11 cellular contexts compared by ENCODE assay signal in the genomic region with DNA sequence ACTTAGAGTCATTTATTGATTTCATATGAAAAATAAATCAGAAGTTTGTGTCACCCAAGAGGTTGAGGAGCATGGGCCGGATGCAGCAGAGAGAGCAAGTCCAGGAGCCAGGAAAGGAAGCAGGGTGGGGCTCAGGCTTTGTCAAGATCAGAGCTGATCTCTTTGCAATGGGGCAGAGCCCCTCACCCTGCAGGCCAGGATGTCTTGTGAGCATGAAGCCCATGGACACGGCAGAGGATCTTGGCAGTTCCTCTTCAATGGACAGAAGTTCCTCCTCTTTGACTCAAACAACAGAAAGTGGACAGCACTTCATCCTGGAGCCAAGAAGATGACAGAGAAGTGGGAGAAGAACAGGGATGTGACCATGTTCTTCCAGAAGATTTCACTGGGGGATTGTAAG. TPM values are rescaled to one million over a fixed set of nuclear protein-coding genes. Genes with fewer than 3 reads are reported as not detected.
DNase-seq lines count a peak whose midpoint lies in the region; ATAC-seq, FAIRE-seq and TF ChIP-seq lines count a peak whose summit lies in the region.
"Not testable (repeated sequence)": the region's sequence is repeated elsewhere in the genome, so short reads cannot be mapped to it uniquely, and the experiment has no call there.
"Had no signal": no experiment of that assay in that cellular context is flagged by ENCODE, and none has a peak within 500 bp of the region (broad histone marks: within the 10 kb centered on the region; RNA-seq: fewer than 3 reads in every experiment).

No MANE protein-coding gene starts in this region.

- not testable (repeated sequence) for ATAC-seq in HepG2

- intact Hi-C loops in HepG2 (cut with micrococcal nuclease; ENCODE audit: unreplicated experiment), result not testable (repeated sequence)

- not testable (repeated sequence) for H3K79me2 ChIP-seq in HepG2 (ENCODE audit: insufficient read depth, low read length)

- not testable (repeated sequence) for TF ChIP-seq EP300 in HepG2 (IDR thresholded peaks at IDR 0.05; ENCODE audit: low read depth in 2 of 2, low read length in 2 of 2); HepG2 (CRISPR knock-in tag; IDR thresholded peaks at IDR 0.05; ENCODE audit: borderline replicate concordance)

- not testable (repeated sequence) for H3K27ac ChIP-seq in right atrium auricular region; HepG2 (ENCODE audit: extremely low read length, insufficient read depth, low read length)

- in situ Hi-C loops in HepG2 (cut with HindIII; ENCODE audit: extremely low pct_ligation_motif_present, low pct_unique_long_range_greater_than_20kb), result not testable (repeated sequence)

- not testable (repeated sequence) for H2AFZ ChIP-seq in HepG2 (ENCODE audit: low read length)

- BruUV-seq in HepG2 (replicated peaks; lab: Mats Ljungman, UMichigan), result not testable (repeated sequence)

- H4K20me1 ChIP-seq in HepG2 (ENCODE audit: insufficient read depth, low read length), result not testable (repeated sequence)

- H3K36me3 ChIP-seq in right atrium auricular region; HepG2 (replicated peaks in 1 of 2; ENCODE audit: control insufficient read depth in 1 of 2, insufficient read depth in 2 of 2, low read length in 2 of 2): not testable (repeated sequence)

- WGBS in HepG2 (ENCODE audit: low lambda C conversion rate), result 5% methylated on average over 2 of the region's 2 CpGs

- not testable (repeated sequence) for H3K9me3 ChIP-seq in right atrium auricular region; HepG2 (ENCODE audit: low read length)

- TF ChIP-seq RAD21 in HepG2 (CRISPR knock-in tag; IDR thresholded peaks at IDR 0.05), result not testable (repeated sequence)

- not testable (repeated sequence) for H3K4me2 ChIP-seq in HepG2 (ENCODE audit: low read depth, low read length)

- H3K4me3 ChIP-seq in right atrium auricular region; HepG2 (replicated peaks in 1 of 3; ENCODE audit: insufficient read depth in 1 of 3, low read depth in 2 of 3, low read length in 3 of 3): not testable (repeated sequence)

- POLR2A ChIA-PET in HepG2 (lab: Yijun Ruan, JAX), result not testable (repeated sequence)

- H3K27me3 ChIP-seq in right atrium auricular region (peaks cover 14 to 15% of the 10 kb centered on the region in 2 donors), HepG2 (ENCODE audit: control insufficient read depth in 1 of 2, insufficient read depth in 2 of 2, low read length in 2 of 2) (peaks cover 5 to 45% of the 10 kb centered on the region in 2 experiments; a peak in 4 of 5 replicates)

- peak; percentile 36 for FAIRE-seq in HepG2 (lab: Jason Lieb, UNC)

- not testable (repeated sequence) for TF ChIP-seq POLR2A in HepG2 (IDR thresholded peaks at IDR 0.05; ENCODE audit: insufficient read depth in 1 of 2, low read depth in 2 of 2, low read length in 2 of 2)

- DNase-seq in activated CD8-positive, alpha-beta memory T cell treated with anti-CD3 and anti-CD28 coated beads for 24 hours, result peak; percentile 42
- DNase-seq in ecto neural progenitor cell (ENCODE audit: low spot score) (peak; percentile 26), right atrium auricular region (ENCODE audit: low spot score) (peak; percentile 47)
- not testable (repeated sequence) for DNase-seq in HepG2 (ENCODE audit: low spot score)

- TF ChIP-seq CTCF in right atrium auricular region (IDR thresholded peaks at IDR 0.05); HepG2 (CRISPR knock-in tag; IDR thresholded peaks at IDR 0.05): not testable (repeated sequence)

- CTCF ChIA-PET in HepG2 (lab: Yijun Ruan, JAX; ENCODE audit: low intra/inter-chr PET ratio, low total read pairs), result not testable (repeated sequence)

- not testable (repeated sequence) for H3K9ac ChIP-seq in HepG2 (ENCODE audit: insufficient read depth, low read depth, low read length)

- H3K4me1 ChIP-seq in right atrium auricular region, result peaks cover 0 to 16% of the 10 kb centered on the region in 2 donors
- H3K4me1 ChIP-seq in HepG2 (ENCODE audit: insufficient read depth, low read length), result not testable (repeated sequence)

RNA-seq across cellular contexts. Expression of a gene that starts 5.2 kb away (rescaled TPM):
- total RNA-seq in right atrium auricular region (under 1 TPM; 0.11 to 0.31 TPM), HepG2 (2016; rRNA removed; fragmentation: Illumina TruSeq; extraction: Trizol) (0.04 TPM in 1 of 2 replicates, not detected in the other)
- total RNA-seq in HepG2 (2016; cell fraction: cytosol; rRNA removed; fragmentation: Illumina TruSeq; extraction: Trizol; ENCODE audit: low read depth), result not detected in 2 replicates
- 0.06 TPM in 1 of 2 replicates, not detected in the other for total RNA-seq in HepG2 (2016; cell fraction: insoluble cytoplasmic fraction; rRNA removed; fragmentation: Illumina TruSeq; extraction: Trizol)
- not detected in 2 replicates for total RNA-seq in HepG2 (2016; cell fraction: membrane; rRNA removed; fragmentation: Illumina TruSeq; extraction: Trizol)
- 0.12 TPM in 1 of 2 replicates, not detected in the other for total RNA-seq in HepG2 (2016; cell fraction: nucleus; rRNA removed; fragmentation: Illumina TruSeq; extraction: Trizol)
- 0.08 and 0.09 TPM in 2 replicates for polyA plus RNA-seq in HepG2 (2011; rRNA removed)
- 0.11 and 0.13 TPM in 2 replicates for polyA plus RNA-seq in HepG2 (2011; cell fraction: cytosol; rRNA removed)
- 0.05 and 0.10 TPM in 2 replicates for polyA plus RNA-seq in HepG2 (2011; cell fraction: nucleus; rRNA removed)
- 0.27 and 0.39 TPM in 2 replicates for polyA plus RNA-seq in HepG2 (2012)
- not detected in 2 replicates for polyA plus RNA-seq in HepG2 (2016; cell fraction: cytosol; fragmentation: Illumina TruSeq; extraction: Trizol; ENCODE audit: low read depth)
- 0.09 TPM in 1 of 2 replicates, not detected in the other for polyA plus RNA-seq in HepG2 (2016; cell fraction: insoluble cytoplasmic fraction; fragmentation: Illumina TruSeq; extraction: Trizol; ENCODE audit: low read depth)
- not detected in 2 replicates for polyA plus RNA-seq in HepG2 (2016; cell fraction: membrane; fragmentation: Illumina TruSeq; extraction: Trizol; ENCODE audit: low read depth)
- polyA plus RNA-seq in HepG2 (2016; cell fraction: nucleus; fragmentation: Illumina TruSeq; extraction: Trizol; ENCODE audit: insufficient read depth, low read depth), result 0.16 TPM in 1 of 2 replicates, not detected in the other
- polyA minus RNA-seq in HepG2 (2011; rRNA and poly(A)+ RNA removed; ENCODE audit: low replicate concordance), result 0.06 and 0.21 TPM in 2 replicates
- not detected in 2 replicates for polyA minus RNA-seq in HepG2 (2011; cell fraction: cytosol; rRNA and poly(A)+ RNA removed)
- 0.12 and 0.13 TPM in 2 replicates for polyA minus RNA-seq in HepG2 (2011; cell fraction: nucleus; rRNA and poly(A)+ RNA removed)
- total RNA-seq: CD4-positive, alpha-beta memory T cell; G401 had no signal
- polyA plus RNA-seq: CD4-positive, alpha-beta memory T cell; CD4-positive, CD25-positive, alpha-beta regulatory T cell; CD8-positive, alpha-beta memory T cell had no signal

RNA-seq across cellular contexts. Expression of a gene that starts 27.1 kb away (rescaled TPM):
- total RNA-seq in right atrium auricular region, result 1 to 10 TPM in 1 of 2 donors, under 1 TPM in 1; 0.82 to 2.4 TPM
- total RNA-seq in HepG2 (2016; rRNA removed; fragmentation: Illumina TruSeq; extraction: Trizol), result not detected in 2 replicates
- not detected in 2 replicates for total RNA-seq in HepG2 (2016; cell fraction: cytosol; rRNA removed; fragmentation: Illumina TruSeq; extraction: Trizol; ENCODE audit: low read depth)
- not detected in 2 replicates for total RNA-seq in HepG2 (2016; cell fraction: insoluble cytoplasmic fraction; rRNA removed; fragmentation: Illumina TruSeq; extraction: Trizol)
- not detected in 2 replicates for total RNA-seq in HepG2 (2016; cell fraction: membrane; rRNA removed; fragmentation: Illumina TruSeq; extraction: Trizol)
- not detected in 2 replicates for total RNA-seq in HepG2 (2016; cell fraction: nucleus; rRNA removed; fragmentation: Illumina TruSeq; extraction: Trizol)
- not detected in 2 replicates for polyA plus RNA-seq in HepG2 (2011; rRNA removed)
- polyA plus RNA-seq in HepG2 (2011; cell fraction: cytosol; rRNA removed), result not detected in 2 replicates
- not detected in 2 replicates for polyA plus RNA-seq in HepG2 (2011; cell fraction: nucleus; rRNA removed)
- not detected in 2 replicates for polyA plus RNA-seq in HepG2 (2012)
- not detected in 2 replicates for polyA plus RNA-seq in HepG2 (2016; cell fraction: cytosol; fragmentation: Illumina TruSeq; extraction: Trizol; ENCODE audit: low read depth)
- polyA plus RNA-seq in HepG2 (2016; cell fraction: insoluble cytoplasmic fraction; fragmentation: Illumina TruSeq; extraction: Trizol; ENCODE audit: low read depth), result not detected in 2 replicates
- not detected in 2 replicates for polyA plus RNA-seq in HepG2 (2016; cell fraction: membrane; fragmentation: Illumina TruSeq; extraction: Trizol; ENCODE audit: low read depth)
- polyA plus RNA-seq in HepG2 (2016; cell fraction: nucleus; fragmentation: Illumina TruSeq; extraction: Trizol; ENCODE audit: insufficient read depth, low read depth), result not detected in 2 replicates
- not detected in 2 replicates for polyA minus RNA-seq in HepG2 (2011; rRNA and poly(A)+ RNA removed; ENCODE audit: low replicate concordance)
- polyA minus RNA-seq in HepG2 (2011; cell fraction: cytosol; rRNA and poly(A)+ RNA removed), result not detected in 2 replicates
- polyA minus RNA-seq in HepG2 (2011; cell fraction: nucleus; rRNA and poly(A)+ RNA removed), result not detected in 2 replicates
- total RNA-seq: CD4-positive, alpha-beta memory T cell had no signal

RNA-seq across cellular contexts. Expression of a gene that starts 46.0 kb away (rescaled TPM):
- total RNA-seq in right atrium auricular region (1 to 10 TPM; 1.5 to 1.6 TPM), HepG2 (2016; rRNA removed; fragmentation: Illumina TruSeq; extraction: Trizol) (not detected in 2 replicates)
- not detected in 2 replicates for total RNA-seq in HepG2 (2016; cell fraction: cytosol; rRNA removed; fragmentation: Illumina TruSeq; extraction: Trizol; ENCODE audit: low read depth)
- total RNA-seq in HepG2 (2016; cell fraction: insoluble cytoplasmic fraction; rRNA removed; fragmentation: Illumina TruSeq; extraction: Trizol), result not detected in 2 replicates
- total RNA-seq in HepG2 (2016; cell fraction: membrane; rRNA removed; fragmentation: Illumina TruSeq; extraction: Trizol), result not detected in 2 replicates
- total RNA-seq in HepG2 (2016; cell fraction: nucleus; rRNA removed; fragmentation: Illumina TruSeq; extraction: Trizol), result not detected in 2 replicates
- polyA plus RNA-seq in HepG2 (2011; rRNA removed), result not detected in 2 replicates
- not detected in 2 replicates for polyA plus RNA-seq in HepG2 (2011; cell fraction: cytosol; rRNA removed)
- not detected in 2 replicates for polyA plus RNA-seq in HepG2 (2011; cell fraction: nucleus; rRNA removed)
- not detected in 2 replicates for polyA plus RNA-seq in HepG2 (2012)
- polyA plus RNA-seq in HepG2 (2016; cell fraction: cytosol; fragmentation: Illumina TruSeq; extraction: Trizol; ENCODE audit: low read depth), result not detected in 2 replicates
- not detected in 2 replicates for polyA plus RNA-seq in HepG2 (2016; cell fraction: insoluble cytoplasmic fraction; fragmentation: Illumina TruSeq; extraction: Trizol; ENCODE audit: low read depth)
- not detected in 2 replicates for polyA plus RNA-seq in HepG2 (2016; cell fraction: membrane; fragmentation: Illumina TruSeq; extraction: Trizol; ENCODE audit: low read depth)
- not detected in 2 replicates for polyA plus RNA-seq in HepG2 (2016; cell fraction: nucleus; fragmentation: Illumina TruSeq; extraction: Trizol; ENCODE audit: insufficient read depth, low read depth)
- 6.1 TPM in 1 of 2 replicates, not detected in the other for polyA minus RNA-seq in HepG2 (2011; rRNA and poly(A)+ RNA removed; ENCODE audit: low replicate concordance)
- not detected in 2 replicates for polyA minus RNA-seq in HepG2 (2011; cell fraction: cytosol; rRNA and poly(A)+ RNA removed)
- polyA minus RNA-seq in HepG2 (2011; cell fraction: nucleus; rRNA and poly(A)+ RNA removed), result not detected in 2 replicates
- total RNA-seq: CD4-positive, alpha-beta memory T cell; CD8-positive, alpha-beta memory T cell; G401 had no signal
- polyA plus RNA-seq: CD14-positive monocyte; CD4-positive, alpha-beta memory T cell; CD4-positive, CD25-positive, alpha-beta regulatory T cell; CD8-positive, alpha-beta memory T cell had no signal

RNA-seq across cellular contexts. Expression of a gene that starts 56.4 kb away (rescaled TPM):
- total RNA-seq in right atrium auricular region, result not detected
- not detected in 2 replicates for total RNA-seq in HepG2 (2016; rRNA removed; fragmentation: Illumina TruSeq; extraction: Trizol)
- total RNA-seq in HepG2 (2016; cell fraction: cytosol; rRNA removed; fragmentation: Illumina TruSeq; extraction: Trizol; ENCODE audit: low read depth), result not detected in 2 replicates
- not detected in 2 replicates for total RNA-seq in HepG2 (2016; cell fraction: insoluble cytoplasmic fraction; rRNA removed; fragmentation: Illumina TruSeq; extraction: Trizol)
- not detected in 2 replicates for total RNA-seq in HepG2 (2016; cell fraction: membrane; rRNA removed; fragmentation: Illumina TruSeq; extraction: Trizol)
- not detected in 2 replicates for total RNA-seq in HepG2 (2016; cell fraction: nucleus; rRNA removed; fragmentation: Illumina TruSeq; extraction: Trizol)
- polyA plus RNA-seq in HepG2 (2011; rRNA removed), result not detected in 2 replicates
- polyA plus RNA-seq in HepG2 (2011; cell fraction: cytosol; rRNA removed), result not detected in 2 replicates
- polyA plus RNA-seq in HepG2 (2011; cell fraction: nucleus; rRNA removed), result not detected in 2 replicates
- not detected in 2 replicates for polyA plus RNA-seq in HepG2 (2012)
- not detected in 2 replicates for polyA plus RNA-seq in HepG2 (2016; cell fraction: cytosol; fragmentation: Illumina TruSeq; extraction: Trizol; ENCODE audit: low read depth)
- not detected in 2 replicates for polyA plus RNA-seq in HepG2 (2016; cell fraction: insoluble cytoplasmic fraction; fragmentation: Illumina TruSeq; extraction: Trizol; ENCODE audit: low read depth)
- polyA plus RNA-seq in HepG2 (2016; cell fraction: membrane; fragmentation: Illumina TruSeq; extraction: Trizol; ENCODE audit: low read depth), result not detected in 2 replicates
- not detected in 2 replicates for polyA plus RNA-seq in HepG2 (2016; cell fraction: nucleus; fragmentation: Illumina TruSeq; extraction: Trizol; ENCODE audit: insufficient read depth, low read depth)
- polyA minus RNA-seq in HepG2 (2011; rRNA and poly(A)+ RNA removed; ENCODE audit: low replicate concordance), result 0.26 TPM in 1 of 2 replicates, not detected in the other
- polyA minus RNA-seq in HepG2 (2011; cell fraction: cytosol; rRNA and poly(A)+ RNA removed), result not detected in 2 replicates
- polyA minus RNA-seq in HepG2 (2011; cell fraction: nucleus; rRNA and poly(A)+ RNA removed), result not detected in 2 replicates
- total RNA-seq: A673; CD4-positive, alpha-beta memory T cell; CD4-positive, CD25-positive, alpha-beta regulatory T cell; CD8-positive, alpha-beta memory T cell; G401 had no signal
- polyA plus RNA-seq: AG04450; CD14-positive monocyte; CD4-positive, alpha-beta memory T cell; CD4-positive, CD25-positive, alpha-beta regulatory T cell; CD8-positive, alpha-beta memory T cell had no signal
